ENCODE assay signal across 8 cellular contexts in genomic region chr14:32933943-32934890, GRCh38. TPM values are rescaled to one million over a fixed set of nuclear protein-coding genes. Genes with fewer than 3 reads are reported as not detected.
DNase-seq lines count a peak whose midpoint lies in the region; ATAC-seq and TF ChIP-seq lines count a peak whose summit lies in the region.

No MANE protein-coding gene starts in this region.

- H3K27me3 Mint-ChIP-seq in neural progenitor cell (ENCODE audit: insufficient read depth, low read depth): peaks cover 17% of the 10 kb centered on the region

- H3K9ac ChIP-seq in NT2/D1 (ENCODE audit: insufficient read length, low read depth) (no peak overlapping the region), neural progenitor cell (no peak overlapping the region)

- H3K27me3 ChIP-seq in NT2/D1 (ENCODE audit: insufficient read depth, insufficient read length) (peaks cover 72% of the 10 kb centered on the region), neural progenitor cell (peaks cover 94% of the 10 kb centered on the region)

- H3K4me1 Mint-ChIP-seq in neural progenitor cell: peaks cover 36% of the 10 kb centered on the region
- H3K4me1 Mint-ChIP-seq in stimulated activated effector memory CD8-positive, alpha-beta T cell treated with anti-CD3 and anti-CD28 coated beads, Interleukin-12 subunit alpha, Interleukin-12 subunit beta, amount 100 ng/mL, for 72 hours: peaks cover 6% of the 10 kb centered on the region

- no peak overlapping the region for H3K27ac ChIP-seq in neural progenitor cell

- H3K36me3 Mint-ChIP-seq in neural progenitor cell: no peaks in the 10 kb centered on the region
- H3K36me3 Mint-ChIP-seq in stimulated activated effector memory CD8-positive, alpha-beta T cell treated with anti-CD3 and anti-CD28 coated beads, Interleukin-12 subunit alpha, Interleukin-12 subunit beta, amount 100 ng/mL, for 72 hours: no peaks in the 10 kb centered on the region

- peak overlapping the region; percentile 50 for H3K4me3 ChIP-seq in NT2/D1 (ENCODE audit: insufficient read length, low read depth)
- peak overlapping the region; percentile 33 for H3K4me3 ChIP-seq in fibroblast of the aortic adventitia (ENCODE audit: low read depth, low read length)
- H3K4me3 ChIP-seq in neural progenitor cell: peak overlapping the region; percentile 63

- H3K4me2 ChIP-seq in neural progenitor cell: peak overlapping the region; percentile 98

- peak overlapping the region; percentile 96 for H3K27ac Mint-ChIP-seq in neural progenitor cell
- no peak overlapping the region for H3K27ac Mint-ChIP-seq in stimulated activated effector memory CD8-positive, alpha-beta T cell treated with anti-CD3 and anti-CD28 coated beads, Interleukin-12 subunit alpha, Interleukin-12 subunit beta, amount 100 ng/mL, for 72 hours

- peak; percentile 47 to 69 for DNase-seq in NCI-H2081 (lab: John Stamatoyannopoulos, UW)
- DNase-seq in NCI-H2081 treated with DMSO at 0.1 percent for 48 hours (lab: John Stamatoyannopoulos, UW): no peak
- no peak for DNase-seq in NT2/D1 (ENCODE audit: low read depth, low spot score)
- peak; percentile 15 for DNase-seq in fibroblast of the aortic adventitia (ENCODE audit: low read depth)
- DNase-seq in neural progenitor cell (ENCODE audit: low spot score): peak; percentile 86
- DNase-seq in stimulated activated effector memory CD8-positive, alpha-beta T cell treated with anti-CD3 and anti-CD28 coated beads, Interleukin-12 subunit alpha, Interleukin-12 subunit beta, amount 100 ng/mL, for 72 hours (ENCODE audit: low spot score in 2 of 2): no peak
- no peak for DNase-seq in central memory CD4-positive, alpha-beta T cell

- peak overlapping the region; percentile 96 for H3K4me3 Mint-ChIP-seq in neural progenitor cell
- H3K4me3 Mint-ChIP-seq in stimulated activated effector memory CD8-positive, alpha-beta T cell treated with anti-CD3 and anti-CD28 coated beads, Interleukin-12 subunit alpha, Interleukin-12 subunit beta, amount 100 ng/mL, for 72 hours: no peak overlapping the region

- H3K9me3 ChIP-seq in NT2/D1 (ENCODE audit: insufficient read depth, low read length) (no peaks in the 10 kb centered on the region), neural progenitor cell (ENCODE audit: low read depth) (no peaks in the 10 kb centered on the region)

- TF ChIP-seq CTCF in fibroblast of the aortic adventitia (IDR thresholded peaks at IDR 0.05; ENCODE audit: insufficient read depth, low read length) (no peak), neural progenitor cell (IDR thresholded peaks at IDR 0.05) (no peak)

- H3K36me3 ChIP-seq in NT2/D1 (ENCODE audit: insufficient read depth, insufficient read length, low read length): no peaks in the 10 kb centered on the region
- no peaks in the 10 kb centered on the region for H3K36me3 ChIP-seq in neural progenitor cell

- H3K4me1 ChIP-seq in NT2/D1 (ENCODE audit: insufficient read depth, insufficient read length) (no peaks in the 10 kb centered on the region), neural progenitor cell (peaks cover 23% of the 10 kb centered on the region)

- peaks cover 49% of the 10 kb centered on the region for H3F3A ChIP-seq in neural progenitor cell (ENCODE audit: low read depth)

- peak overlapping the region; percentile 95 for H2AFZ ChIP-seq in neural progenitor cell (replicated peaks)

- H3K79me2 ChIP-seq in neural progenitor cell (ENCODE audit: low read depth): no peaks in the 10 kb centered on the region

- H4K20me1 ChIP-seq in neural progenitor cell (ENCODE audit: low read depth): peaks cover 30% of the 10 kb centered on the region

- no peaks in the 10 kb centered on the region for H3K9me3 Mint-ChIP-seq in neural progenitor cell
- peaks cover 2% of the 10 kb centered on the region for H3K9me3 Mint-ChIP-seq in stimulated activated effector memory CD8-positive, alpha-beta T cell treated with anti-CD3 and anti-CD28 coated beads, Interleukin-12 subunit alpha, Interleukin-12 subunit beta, amount 100 ng/mL, for 72 hours

- ATAC-seq in HG02938 (IDR thresholded peaks at IDR 0.05; ENCODE audit: unreplicated experiment): no peak
- no peak for ATAC-seq in stimulated activated effector memory CD8-positive, alpha-beta T cell treated with anti-CD3 and anti-CD28 coated beads, Interleukin-12 subunit alpha, Interleukin-12 subunit beta, amount 100 ng/mL, for 72 hours

RNA-seq across cellular contexts. Expression of gene NPAS3, which starts 4.5 kb away (rescaled TPM):
- total RNA-seq in fibroblast of the aortic adventitia (ENCODE audit: low replicate concordance) (0.36 and 0.65 TPM in 2 replicates), neural progenitor cell (ENCODE audit: low replicate concordance) (0.25 TPM in 1 of 2 replicates, not detected in the other)

Comparison
In these comparisons a context has a peak if more than half of its experiments do, and no peak if none do; other contexts are left out.
1. DNase-seq: peak in NCI-H2081 (2 of 2), fibroblast of the aortic adventitia (single experiment) and neural progenitor cell (single experiment); none in NCI-H2081 treated with DMSO at 0.1 percent for 48 hours (single experiment), NT2/D1 (single experiment), stimulated activated effector memory CD8-positive, alpha-beta T cell treated with anti-CD3 and anti-CD28 coated beads, Interleukin-12 subunit alpha, Interleukin-12 subunit beta, amount 100 ng/mL, for 72 hours (0 of 2) and central memory CD4-positive, alpha-beta T cell (single experiment).
2. Peak in every context shown above with its lines, with median percentiles within 50 percentile points of each other: H3K4me3 ChIP-seq.